Comparison of ENCODE assay signal across 14 cellular contexts in genomic region chr18:28995319-28995718, GRCh38.
A peak's percentile ranks its signal among the peaks of the same experiment; 100 is the strongest.
DNase-seq lines count a peak whose midpoint lies in the region; ATAC-seq and TF ChIP-seq lines count a peak whose summit lies in the region.
"Had no signal": no experiment of that assay in that cellular context is flagged by ENCODE, and none has a peak within 500 bp of the region (broad histone marks: within the 10 kb centered on the region; RNA-seq: fewer than 3 reads in every experiment).

No MANE protein-coding gene starts in this region.

- ATAC-seq in GM23338 = no peak
- ATAC-seq: right cardiac atrium; stimulated activated naive B cell treated with anti-CD40 and anti-IgM and Interleukin-4, amounts not matched to agents 10 μg/mL and 1 μg/mL and 100 μg/mL, for 72 hours had no signal

- no peaks in the 10 kb centered on the region for H3K4me1 ChIP-seq in GM23338 (ENCODE audit: insufficient read depth)
- no peaks in the 10 kb centered on the region for H3K4me1 ChIP-seq in OCI-LY3 (ENCODE audit: low read length)
- H3K4me1 ChIP-seq in fibroblast of lung (ENCODE audit: control insufficient read depth, extremely low read depth, insufficient read depth, low read length) = no peaks in the 10 kb centered on the region
- H3K4me1 ChIP-seq: SJSA1, uterus had no signal

- no peaks in the 10 kb centered on the region for H3K36me3 Mint-ChIP-seq in GM23338 (ENCODE audit: low read depth)
- no peaks in the 10 kb centered on the region for H3K36me3 Mint-ChIP-seq in activated naive CD8-positive, alpha-beta T cell treated with anti-CD3 and anti-CD28 coated beads for 36 hours
- H3K36me3 Mint-ChIP-seq in endothelial cell (ENCODE audit: low read depth, unreplicated experiment) = no peaks in the 10 kb centered on the region
- H3K36me3 Mint-ChIP-seq: stimulated activated naive B cell treated with anti-CD40 and anti-IgM and Interleukin-4, amounts not matched to agents 10 μg/mL and 1 μg/mL and 100 μg/mL, for 72 hours had no signal

- H3K27me3 Mint-ChIP-seq in GM23338 (ENCODE audit: insufficient read depth, low read depth, poor library complexity) (peaks cover 2% of the 10 kb centered on the region), endothelial cell (ENCODE audit: unreplicated experiment) (no peaks in the 10 kb centered on the region)
- no peaks in the 10 kb centered on the region for H3K27me3 Mint-ChIP-seq in activated naive CD8-positive, alpha-beta T cell treated with anti-CD3 and anti-CD28 coated beads for 36 hours
- H3K27me3 Mint-ChIP-seq: stimulated activated naive B cell treated with anti-CD40 and anti-IgM and Interleukin-4, amounts not matched to agents 10 μg/mL and 1 μg/mL and 100 μg/mL, for 72 hours had no signal

- no peaks in the 10 kb centered on the region for H3K9me2 ChIP-seq in GM23338 (ENCODE audit: insufficient read depth)

- H3K36me3 ChIP-seq in GM23338 (ENCODE audit: insufficient read depth) = no peaks in the 10 kb centered on the region
- H3K36me3 ChIP-seq in OCI-LY3 (replicated peaks; ENCODE audit: low read depth, low read length) = no peaks in the 10 kb centered on the region
- H3K36me3 ChIP-seq in fibroblast of lung (ENCODE audit: control insufficient read depth, insufficient read depth, low read length) = no peaks in the 10 kb centered on the region
- H3K36me3 ChIP-seq: SJSA1, uterus had no signal

- H3F3A ChIP-seq in GM23338 (replicated peaks; ENCODE audit: low read depth) = no peaks in the 10 kb centered on the region

- no peak overlapping the region for H3K27ac ChIP-seq in 22Rv1
- no peak overlapping the region for H3K27ac ChIP-seq in GM23338 (ENCODE audit: low read depth)
- no peak overlapping the region for H3K27ac ChIP-seq in OCI-LY3 (ENCODE audit: low read length)
- H3K27ac ChIP-seq in fibroblast of lung (ENCODE audit: insufficient read depth, low read length) = no peak overlapping the region
- H3K27ac ChIP-seq: SJSA1, uterus had no signal

- TF ChIP-seq CTCF in 22Rv1 (IDR thresholded peaks at IDR 0.05) = 0 out of 2 replicates have a peak, but pooled peaks have one; percentile 29
- peak; percentile 39 to 50 for TF ChIP-seq CTCF in GM23338 (conservative IDR thresholded peaks at IDR 0.05; ENCODE audit: low read depth in 2 of 2)
- TF ChIP-seq CTCF in OCI-LY3 (IDR thresholded peaks at IDR 0.05; ENCODE audit: low read depth, low read length) = peak; percentile 21
- TF ChIP-seq CTCF in fibroblast of lung (conservative IDR thresholded peaks at IDR 0.05 in 1 of 2, IDR thresholded peaks at IDR 0.05 in 1 of 2; ENCODE audit: low read depth in 1 of 2, low read length in 2 of 2) = peak; percentile 31 to 34
- TF ChIP-seq CTCF in endothelial cell (IDR thresholded peaks at IDR 0.05; ENCODE audit: unreplicated experiment) = no peak

- no peak overlapping the region for H3K4me3 ChIP-seq in GM23338
- no peak overlapping the region for H3K4me3 ChIP-seq in OCI-LY3 (ENCODE audit: low read length)
- no peak overlapping the region for H3K4me3 ChIP-seq in fibroblast of lung (replicated peaks in 1 of 4; ENCODE audit: control extremely low read depth in 1 of 4, insufficient read depth in 1 of 4, low read depth in 3 of 4, low read length in 4 of 4)
- H3K4me3 ChIP-seq: SJSA1, uterus had no signal

- H3K4me2 ChIP-seq in GM23338 (no peak overlapping the region), OCI-LY3 (ENCODE audit: low read length) (no peak overlapping the region), fibroblast of lung (ENCODE audit: extremely low read depth, insufficient read depth, low read length) (no peak overlapping the region)

- H3K79me2 ChIP-seq in GM23338 (replicated peaks; ENCODE audit: insufficient read depth) (no peaks in the 10 kb centered on the region), OCI-LY3 (ENCODE audit: low read length) (no peaks in the 10 kb centered on the region), fibroblast of lung (ENCODE audit: control insufficient read depth, insufficient read depth, low read length) (no peaks in the 10 kb centered on the region)

- H3K27ac Mint-ChIP-seq in GM23338 (no peak overlapping the region), endothelial cell (ENCODE audit: unreplicated experiment) (no peak overlapping the region)
- no peak overlapping the region for H3K27ac Mint-ChIP-seq in activated naive CD8-positive, alpha-beta T cell treated with anti-CD3 and anti-CD28 coated beads for 36 hours
- H3K27ac Mint-ChIP-seq: stimulated activated naive B cell treated with anti-CD40 and anti-IgM and Interleukin-4, amounts not matched to agents 10 μg/mL and 1 μg/mL and 100 μg/mL, for 72 hours had no signal

- H4K20me1 ChIP-seq in GM23338 (replicated peaks; ENCODE audit: insufficient read depth) (no peaks in the 10 kb centered on the region), OCI-LY3 (ENCODE audit: insufficient read depth, low read length) (no peaks in the 10 kb centered on the region), fibroblast of lung (ENCODE audit: control insufficient read depth, extremely low read depth, insufficient read depth, low read length) (no peaks in the 10 kb centered on the region)

- H3K9ac ChIP-seq in OCI-LY3 (ENCODE audit: low read length) (no peak overlapping the region), fibroblast of lung (ENCODE audit: insufficient read depth, low read length) (no peak overlapping the region)

- H3K4me3 Mint-ChIP-seq in GM23338 (no peak overlapping the region), endothelial cell (ENCODE audit: unreplicated experiment) (no peak overlapping the region)
- no peak overlapping the region for H3K4me3 Mint-ChIP-seq in activated naive CD8-positive, alpha-beta T cell treated with anti-CD3 and anti-CD28 coated beads for 36 hours
- H3K4me3 Mint-ChIP-seq: stimulated activated naive B cell treated with anti-CD40 and anti-IgM and Interleukin-4, amounts not matched to agents 10 μg/mL and 1 μg/mL and 100 μg/mL, for 72 hours had no signal

- DNase-seq in GM23338 (ENCODE audit: low spot score) (no peak), fibroblast of lung (ENCODE audit: low read depth in 2 of 2) (peak in 1 of 2 donors; percentile 7), kidney glomerular epithelial cell (lab: John Stamatoyannopoulos, UW) (no peak), endothelial cell (ENCODE audit: low spot score) (no peak)
- DNase-seq in activated CD8-positive, alpha-beta memory T cell treated with anti-CD3 and anti-CD28 coated beads, Interleukin-2, amount 50 U/mL, for 48 hours = no peak
- no peak for DNase-seq in activated naive CD8-positive, alpha-beta T cell treated with anti-CD3 and anti-CD28 coated beads for 36 hours
- DNase-seq: AML-193; right cardiac atrium; stimulated activated CD4-positive, alpha-beta T cell treated with anti-CD3 and anti-CD28 coated beads, Interleukin-4, amount 100 ng/mL, for 4 hours; stimulated activated naive B cell treated with anti-CD40 and anti-IgM and Interleukin-4, amounts not matched to agents 10 μg/mL and 1 μg/mL and 100 μg/mL, for 72 hours; uterus had no signal

- H2AFZ ChIP-seq in GM23338 (no peak overlapping the region), OCI-LY3 (ENCODE audit: low read depth, low read length) (no peak overlapping the region), fibroblast of lung (ENCODE audit: low read length) (no peak overlapping the region)

- H3K27me3 ChIP-seq in GM23338 (ENCODE audit: insufficient read depth) = no peaks in the 10 kb centered on the region
- no peaks in the 10 kb centered on the region for H3K27me3 ChIP-seq in OCI-LY3 (ENCODE audit: low read depth, low read length)
- H3K27me3 ChIP-seq in fibroblast of lung (ENCODE audit: control insufficient read depth, insufficient read depth, low read length) = no peaks in the 10 kb centered on the region
- H3K27me3 ChIP-seq: SJSA1, uterus had no signal

- H3K4me1 Mint-ChIP-seq in GM23338 (no peaks in the 10 kb centered on the region), endothelial cell (ENCODE audit: unreplicated experiment) (no peaks in the 10 kb centered on the region)
- H3K4me1 Mint-ChIP-seq in activated naive CD8-positive, alpha-beta T cell treated with anti-CD3 and anti-CD28 coated beads for 36 hours = no peaks in the 10 kb centered on the region
- H3K4me1 Mint-ChIP-seq: stimulated activated naive B cell treated with anti-CD40 and anti-IgM and Interleukin-4, amounts not matched to agents 10 μg/mL and 1 μg/mL and 100 μg/mL, for 72 hours had no signal

- H3K9me3 Mint-ChIP-seq in GM23338 = no peaks in the 10 kb centered on the region
- peaks cover 3% of the 10 kb centered on the region for H3K9me3 Mint-ChIP-seq in activated naive CD8-positive, alpha-beta T cell treated with anti-CD3 and anti-CD28 coated beads for 36 hours
- H3K9me3 Mint-ChIP-seq in endothelial cell (ENCODE audit: unreplicated experiment) = no peaks in the 10 kb centered on the region

- H3K9me3 ChIP-seq in OCI-LY3 (ENCODE audit: insufficient read depth, low read length) (no peaks in the 10 kb centered on the region), fibroblast of lung (ENCODE audit: control insufficient read depth, insufficient read depth, low read depth, low read length) (no peaks in the 10 kb centered on the region)
- H3K9me3 ChIP-seq: SJSA1, uterus had no signal

TF ChIP-seq in GM23338, 12 proteins besides CTCF, POLR2A, EP300 and RAD21 (continues in another document):
- TF ChIP-seq ZNF331 (CRISPR knock-in tag; IDR thresholded peaks at IDR 0.05; ENCODE audit: low read depth) (no peak), POLR2AphosphoS5 (IDR thresholded peaks at IDR 0.05; ENCODE audit: low read depth) (no peak), EZH2phosphoT487 (IDR thresholded peaks at IDR 0.05; ENCODE audit: unreplicated experiment) (no peak), JUNB (IDR thresholded peaks at IDR 0.05; ENCODE audit: unreplicated experiment) (no peak), CREB1 (CRISPR knock-in tag; IDR thresholded peaks at IDR 0.05; ENCODE audit: low read depth) (no peak), STAT1 (IDR thresholded peaks at IDR 0.05; ENCODE audit: unreplicated experiment) (no peak)
